ENCODE assay signal across 18 cellular contexts in the genomic region with DNA sequence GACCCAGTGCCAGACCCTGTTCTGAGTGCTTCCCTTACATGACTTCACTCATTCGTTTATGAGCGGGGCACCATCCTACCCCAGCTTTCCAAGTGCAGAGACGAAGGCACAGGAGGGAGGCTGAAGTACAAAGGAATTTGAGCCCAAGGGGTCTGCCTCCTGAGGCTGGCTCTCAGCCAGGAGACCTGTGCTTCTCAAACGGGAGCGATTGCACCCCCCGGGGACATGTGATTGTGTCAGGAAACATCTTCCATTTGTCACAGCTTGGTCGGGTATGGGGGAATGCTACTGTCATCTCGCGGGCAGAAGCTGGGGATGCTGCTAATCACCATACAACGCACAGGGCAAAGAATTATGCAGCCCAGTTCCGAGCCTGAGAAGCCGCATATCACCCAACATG. TPM values are rescaled to one million over a fixed set of nuclear protein-coding genes. Genes with fewer than 3 reads are reported as not detected.
"Had no signal": no experiment of that assay in that cellular context is flagged by ENCODE, and none has a peak within 500 bp of the region (broad histone marks: within the 10 kb centered on the region; RNA-seq: fewer than 3 reads in every experiment).

No MANE protein-coding gene starts in this region.

- H3K4me1 ChIP-seq: heart left ventricle, upper lobe of right lung had no signal

- H3K27me3 ChIP-seq: sigmoid colon, upper lobe of right lung had no signal

- H3K27ac ChIP-seq: heart left ventricle, sigmoid colon, upper lobe of right lung had no signal

- H3K36me3 Mint-ChIP-seq: activated CD4-positive, alpha-beta memory T cell treated with anti-CD3 and anti-CD28 coated beads for 36 hours; immature natural killer cell; naive thymus-derived CD8-positive, alpha-beta T cell had no signal

- H3K9me3 ChIP-seq: mucosa of descending colon, sigmoid colon, upper lobe of right lung had no signal

- H3K4me3 Mint-ChIP-seq: activated CD4-positive, alpha-beta memory T cell treated with anti-CD3 and anti-CD28 coated beads for 36 hours; immature natural killer cell; naive thymus-derived CD8-positive, alpha-beta T cell had no signal

- DNase-seq: activated CD4-positive, alpha-beta memory T cell treated with anti-CD3 and anti-CD28 coated beads for 36 hours; activated CD4-positive, CD25-positive, alpha-beta regulatory T cell treated with anti-CD3 and anti-CD28 coated beads, Interleukin-2, amount 50 U/mL, for 72 hours; activated CD8-positive, alpha-beta memory T cell treated with anti-CD3 and anti-CD28 coated beads, Interleukin-2, amount 50 U/mL, for 48 hours; activated naive CD4-positive, alpha-beta T cell; aorta; foreskin melanocyte; heart left ventricle; immature natural killer cell; mucosa of descending colon; naive thymus-derived CD8-positive, alpha-beta T cell; sigmoid colon; stimulated activated CD4-positive, alpha-beta T cell treated with anti-CD3 and anti-CD28 coated beads, Interleukin-4, amount 100 ng/mL, for 1 hour; stimulated activated CD8-positive, alpha-beta memory T cell treated with anti-CD3 and anti-CD28 coated beads, Interleukin-4, amount 100 ng/mL, for 48 hours; stimulated activated naive CD8-positive, alpha-beta T cell treated with anti-CD3 and anti-CD28 coated beads, Interleukin-15, Interleukin-2, amounts not matched to agents 100 U/mL and 50 U/mL, for 24 hours; upper lobe of right lung had no signal

- H3K27ac Mint-ChIP-seq: activated CD4-positive, alpha-beta memory T cell treated with anti-CD3 and anti-CD28 coated beads for 36 hours; immature natural killer cell; naive thymus-derived CD8-positive, alpha-beta T cell had no signal

- H3K4me3 ChIP-seq: heart left ventricle, lung, mucosa of descending colon, sigmoid colon, upper lobe of right lung had no signal

- H3K36me3 ChIP-seq: heart left ventricle, sigmoid colon, upper lobe of right lung had no signal

- H3K4me1 Mint-ChIP-seq: immature natural killer cell; naive thymus-derived CD8-positive, alpha-beta T cell had no signal

RNA-seq across cellular contexts. Expression of gene ADCY2, which starts 23.9 kb away (rescaled TPM):
- total RNA-seq: activated CD4-positive, alpha-beta memory T cell treated with anti-CD3 and anti-CD28 coated beads for 36 hours; endothelial cell of umbilical vein; naive thymus-derived CD8-positive, alpha-beta T cell; T-helper 2 cell treated with Interferon-gamma antibody and Interleukin-4, amounts not matched to agents 100 ng/mL and 5 ng/mL, for 36 hours had no signal
- polyA plus RNA-seq: immature natural killer cell; naive thymus-derived CD8-positive, alpha-beta T cell had no signal
